9 cellular contexts compared by ENCODE assay signal in the genomic region with DNA sequence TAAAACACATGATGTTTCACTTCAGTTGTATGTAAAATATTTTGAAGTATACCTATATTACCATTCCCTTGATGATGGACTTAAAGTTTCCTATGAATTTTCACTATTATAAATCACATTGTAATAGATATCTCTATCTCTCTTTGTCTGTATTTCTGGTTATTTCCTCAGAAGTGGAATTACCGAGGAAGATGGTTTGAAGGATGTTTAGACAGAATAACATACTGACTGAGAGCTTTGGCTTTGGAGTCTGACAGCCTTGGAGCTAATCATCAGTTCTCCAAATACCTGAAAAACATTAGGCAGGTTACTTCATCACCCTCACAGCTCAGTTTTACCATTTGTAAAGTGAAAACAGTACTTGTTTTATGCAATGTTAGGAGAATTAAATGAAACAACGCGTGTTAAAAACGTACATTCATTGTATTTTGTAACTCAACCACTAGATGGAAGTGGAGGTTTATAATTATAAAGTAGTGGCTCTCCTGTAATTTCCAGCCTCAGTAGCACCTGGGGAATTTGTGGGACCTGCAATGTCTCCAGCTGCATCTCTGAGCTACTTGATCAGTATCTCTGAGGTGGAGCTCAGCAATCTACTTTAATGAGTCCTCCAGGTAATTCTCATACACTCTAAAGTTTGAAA. TPM values are rescaled to one million over a fixed set of nuclear protein-coding genes. Genes with fewer than 3 reads are reported as not detected.
A peak's percentile ranks its signal among the peaks of the same experiment; 100 is the strongest.
DNase-seq lines count a peak whose midpoint lies in the region; ATAC-seq and TF ChIP-seq lines count a peak whose summit lies in the region.
"Had no signal": no experiment of that assay in that cellular context is flagged by ENCODE, and none has a peak within 500 bp of the region (broad histone marks: within the 10 kb centered on the region; RNA-seq: fewer than 3 reads in every experiment).

No MANE protein-coding gene starts in this region.

- ATAC-seq in Right ventricle myocardium inferior (peak; percentile 46), HG03354 (IDR thresholded peaks at IDR 0.05; ENCODE audit: poor library complexity, severe bottlenecking, unreplicated experiment) (peak; percentile 47)

- H3K27ac ChIP-seq in Peyer's patch, result no peak overlapping the region

- H3K36me3 ChIP-seq in Peyer's patch, result no peaks in the 10 kb centered on the region

- no peak overlapping the region for H3K4me3 ChIP-seq in Peyer's patch
- no peak overlapping the region for H3K4me3 ChIP-seq in epithelial cell of proximal tubule (ENCODE audit: low read depth, low read length)

- no peaks in the 10 kb centered on the region for H3K36me3 Mint-ChIP-seq in nephron progenitor cell (ENCODE audit: low read depth)

- no peaks in the 10 kb centered on the region for H3K4me1 ChIP-seq in Peyer's patch

- H3K9me3 Mint-ChIP-seq in nephron progenitor cell, result no peaks in the 10 kb centered on the region

- peak; percentile 21 to 79 (median 51) for TF ChIP-seq CTCF in Peyer's patch (IDR thresholded peaks at IDR 0.05)
- peak; percentile 52 for TF ChIP-seq CTCF in epithelial cell of proximal tubule (conservative IDR thresholded peaks at IDR 0.05; ENCODE audit: low read depth, low read length)
- peak; percentile 46 for TF ChIP-seq CTCF in nephron progenitor cell (IDR thresholded peaks at IDR 0.05)

- peaks cover 6% of the 10 kb centered on the region for H3K27me3 Mint-ChIP-seq in nephron progenitor cell (ENCODE audit: low read depth, poor library complexity)

- DNase-seq in Right ventricle myocardium inferior (ENCODE audit: missing footprints), result no peak
- no peak for DNase-seq in cardiac septum (ENCODE audit: low spot score)
- no peak for DNase-seq in Peyer's patch
- DNase-seq in epithelial cell of proximal tubule (ENCODE audit: low read depth), result no peak
- no peak for DNase-seq in nephron progenitor cell
- no peak for DNase-seq in NCI-H1930 (lab: John Stamatoyannopoulos, UW)
- no peak for DNase-seq in NK-92 treated with Interleukin-12 subunit alpha and Interleukin-12 subunit beta, amount 100 ng/mL, for 24 hours (lab: John Stamatoyannopoulos, UW)

- intact Hi-C loops in Right ventricle myocardium inferior (cut with DNase I) (loop anchor here (5.0 to 10.0 kb wide), 2 partner anchors 355 to 1063 kb away; no protein-coding TSS in a partner anchor), cardiac septum (cut with DNase I) (loop anchor here (5.0 to 10.0 kb wide), 2 partner anchors 355 to 1063 kb away; no protein-coding TSS in a partner anchor)

- H3K4me3 Mint-ChIP-seq in nephron progenitor cell, result no peak overlapping the region

- H3K27me3 ChIP-seq in Peyer's patch, result no peaks in the 10 kb centered on the region

- no peak for TF ChIP-seq POLR2A in Peyer's patch (IDR thresholded peaks at IDR 0.05)

- no peaks in the 10 kb centered on the region for H3K4me1 Mint-ChIP-seq in nephron progenitor cell

- no peaks in the 10 kb centered on the region for H3K9me3 ChIP-seq in Peyer's patch

- H3K27ac Mint-ChIP-seq in nephron progenitor cell, result no peak overlapping the region

RNA-seq across cellular contexts. Expression of a gene that starts 14.3 kb away (rescaled TPM):
- total RNA-seq in Right ventricle myocardium inferior (6.5 TPM), cardiac septum (1.5 TPM), Peyer's patch (100 to 1,000 TPM in 2 of 4 donors, 10 to 100 TPM in 2; 15.9 to 326 (median 89.6) TPM), epithelial cell of proximal tubule (0.29 TPM in 1 of 2 replicates, not detected in the other)

RNA-seq across cellular contexts. Expression of a gene that starts 23.4 kb away (rescaled TPM):
- total RNA-seq in Right ventricle myocardium inferior, result 3.5 TPM
- total RNA-seq in cardiac septum, result 11.1 TPM
- total RNA-seq in Peyer's patch, result not detected
- total RNA-seq in epithelial cell of proximal tubule, result 0.14 and 0.23 TPM in 2 replicates

RNA-seq across cellular contexts. Expression of a gene that starts 36.3 kb away (rescaled TPM):
- total RNA-seq in Right ventricle myocardium inferior (14.8 TPM), cardiac septum (22.8 TPM), Peyer's patch (10 to 100 TPM; 13.3 to 37.1 (median 15.6) TPM), epithelial cell of proximal tubule (28.0 and 29.0 TPM in 2 replicates)

RNA-seq across cellular contexts. Expression of a gene that starts 59.9 kb away (rescaled TPM):
- not detected for total RNA-seq in Right ventricle myocardium inferior
- total RNA-seq in cardiac septum, result not detected
- total RNA-seq in Peyer's patch, result not detected
- not detected in 2 replicates for total RNA-seq in epithelial cell of proximal tubule
- total RNA-seq: urinary bladder had no signal
